In genomic region chr17:77145635-77146632, GRCh38 we compare ENCODE assay signal across 1 cellular context.
TF ChIP-seq lines count a peak whose summit lies in the region.

No MANE protein-coding gene starts in this region.

TF ChIP-seq in HepG2, 621 proteins besides CTCF, POLR2A, EP300 and RAD21 (continued from another document and continues in another):
- TF ChIP-seq ZNF746 (CRISPR knock-in tag; IDR thresholded peaks at IDR 0.05) = no peak
- TF ChIP-seq KLF16 (CRISPR knock-in tag; IDR thresholded peaks at IDR 0.05) = no peak
- TF ChIP-seq, protein P1, sequence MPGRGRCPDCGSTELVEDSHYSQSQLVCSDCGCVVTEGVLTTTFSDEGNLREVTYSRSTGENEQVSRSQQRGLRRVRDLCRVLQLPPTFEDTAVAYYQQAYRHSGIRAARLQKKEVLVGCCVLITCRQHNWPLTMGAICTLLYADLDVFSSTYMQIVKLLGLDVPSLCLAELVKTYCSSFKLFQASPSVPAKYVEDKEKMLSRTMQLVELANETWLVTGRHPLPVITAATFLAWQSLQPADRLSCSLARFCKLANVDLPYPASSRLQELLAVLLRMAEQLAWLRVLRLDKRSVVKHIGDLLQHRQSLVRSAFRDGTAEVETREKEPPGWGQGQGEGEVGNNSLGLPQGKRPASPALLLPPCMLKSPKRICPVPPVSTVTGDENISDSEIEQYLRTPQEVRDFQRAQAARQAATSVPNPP (CRISPR knock-in tag; IDR thresholded peaks at IDR 0.05) = 0 out of 2 replicates have a peak, but pooled peaks have one; percentile 17
- TF ChIP-seq MLXIP (CRISPR knock-in tag; IDR thresholded peaks at IDR 0.05; ENCODE audit: borderline replicate concordance) = no peak
- 0 out of 2 replicates have a peak, but pooled peaks have one; percentile 28 for TF ChIP-seq AHDC1 (CRISPR knock-in tag; IDR thresholded peaks at IDR 0.05; ENCODE audit: borderline replicate concordance)
- 0 out of 2 replicates have a peak, but pooled peaks have one; percentile 24 for TF ChIP-seq KAT8 (CRISPR knock-in tag; IDR thresholded peaks at IDR 0.05)
- no peak for TF ChIP-seq ZSCAN30 (CRISPR knock-in tag; IDR thresholded peaks at IDR 0.05)
- no peak for TF ChIP-seq FOXP1 (IDR thresholded peaks at IDR 0.05)
- TF ChIP-seq FOXP1 (CRISPR knock-in tag; IDR thresholded peaks at IDR 0.05) = 0 out of 2 replicates have a peak, but pooled peaks have one; percentile 27
- no peak for TF ChIP-seq ZNF567 (CRISPR knock-in tag; IDR thresholded peaks at IDR 0.05; ENCODE audit: borderline replicate concordance)
- 0 out of 2 replicates have a peak, but pooled peaks have one; percentile 63 for TF ChIP-seq HIVEP1 (CRISPR knock-in tag; IDR thresholded peaks at IDR 0.05)
- TF ChIP-seq PRMT3 (CRISPR knock-in tag; IDR thresholded peaks at IDR 0.05; ENCODE audit: borderline replicate concordance, low read depth) = 0 out of 2 replicates have a peak, but pooled peaks have one; percentile 36
- peak; percentile 60; the same call in 1 of the 2 replicates for TF ChIP-seq KMT2A (CRISPR knock-in tag; IDR thresholded peaks at IDR 0.05)
- TF ChIP-seq ZNF503 (CRISPR knock-in tag; IDR thresholded peaks at IDR 0.05) = 0 out of 2 replicates have a peak, but pooled peaks have one; percentile 63
- TF ChIP-seq ZNF121 (CRISPR knock-in tag; IDR thresholded peaks at IDR 0.05) = no peak
- no peak for TF ChIP-seq CAMTA2 (CRISPR knock-in tag; IDR thresholded peaks at IDR 0.05; ENCODE audit: borderline replicate concordance)
- peak; percentile 64; the same call in 1 of the 2 replicates for TF ChIP-seq SP4 (CRISPR knock-in tag; IDR thresholded peaks at IDR 0.05)
- no peak for TF ChIP-seq KAT7 (CRISPR knock-in tag; IDR thresholded peaks at IDR 0.05; ENCODE audit: borderline replicate concordance)
- TF ChIP-seq ZNF761 (CRISPR knock-in tag; conservative IDR thresholded peaks at IDR 0.05) = no peak
- TF ChIP-seq, protein P2, sequence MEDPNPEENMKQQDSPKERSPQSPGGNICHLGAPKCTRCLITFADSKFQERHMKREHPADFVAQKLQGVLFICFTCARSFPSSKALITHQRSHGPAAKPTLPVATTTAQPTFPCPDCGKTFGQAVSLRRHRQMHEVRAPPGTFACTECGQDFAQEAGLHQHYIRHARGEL (CRISPR knock-in tag; IDR thresholded peaks at IDR 0.05) = no peak
- 0 out of 2 replicates have a peak, but pooled peaks have one; percentile 57 for TF ChIP-seq ZNF773 (CRISPR knock-in tag; IDR thresholded peaks at IDR 0.05; ENCODE audit: borderline replicate concordance)
- no peak for TF ChIP-seq ZNF772 (CRISPR knock-in tag; IDR thresholded peaks at IDR 0.05)
- peak; percentile 33; the same call in 1 of the 2 replicates for TF ChIP-seq MIER3 (CRISPR knock-in tag; IDR thresholded peaks at IDR 0.05; ENCODE audit: borderline replicate concordance)
- peak; percentile 68 for TF ChIP-seq ZNF883 (CRISPR knock-in tag; IDR thresholded peaks at IDR 0.05; ENCODE audit: not compliant biosample characterization)
- TF ChIP-seq, protein P3, sequence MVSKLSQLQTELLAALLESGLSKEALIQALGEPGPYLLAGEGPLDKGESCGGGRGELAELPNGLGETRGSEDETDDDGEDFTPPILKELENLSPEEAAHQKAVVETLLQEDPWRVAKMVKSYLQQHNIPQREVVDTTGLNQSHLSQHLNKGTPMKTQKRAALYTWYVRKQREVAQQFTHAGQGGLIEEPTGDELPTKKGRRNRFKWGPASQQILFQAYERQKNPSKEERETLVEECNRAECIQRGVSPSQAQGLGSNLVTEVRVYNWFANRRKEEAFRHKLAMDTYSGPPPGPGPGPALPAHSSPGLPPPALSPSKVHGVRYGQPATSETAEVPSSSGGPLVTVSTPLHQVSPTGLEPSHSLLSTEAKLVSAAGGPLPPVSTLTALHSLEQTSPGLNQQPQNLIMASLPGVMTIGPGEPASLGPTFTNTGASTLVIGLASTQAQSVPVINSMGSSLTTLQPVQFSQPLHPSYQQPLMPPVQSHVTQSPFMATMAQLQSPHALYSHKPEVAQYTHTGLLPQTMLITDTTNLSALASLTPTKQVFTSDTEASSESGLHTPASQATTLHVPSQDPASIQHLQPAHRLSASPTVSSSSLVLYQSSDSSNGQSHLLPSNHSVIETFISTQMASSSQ (IDR thresholded peaks at IDR 0.05; ENCODE audit: low read depth) = no peak
- TF ChIP-seq, protein P3 (CRISPR knock-in tag; IDR thresholded peaks at IDR 0.05; ENCODE audit: borderline replicate concordance) = 0 out of 2 replicates have a peak, but pooled peaks have one; percentile 33
- no peak for TF ChIP-seq ZFAT (CRISPR knock-in tag; conservative IDR thresholded peaks at IDR 0.05)
- TF ChIP-seq ZC3H4 (CRISPR knock-in tag; IDR thresholded peaks at IDR 0.05; ENCODE audit: borderline replicate concordance) = no peak
- TF ChIP-seq REL (CRISPR knock-in tag; conservative IDR thresholded peaks at IDR 0.05) = no peak
- TF ChIP-seq, protein P4, sequence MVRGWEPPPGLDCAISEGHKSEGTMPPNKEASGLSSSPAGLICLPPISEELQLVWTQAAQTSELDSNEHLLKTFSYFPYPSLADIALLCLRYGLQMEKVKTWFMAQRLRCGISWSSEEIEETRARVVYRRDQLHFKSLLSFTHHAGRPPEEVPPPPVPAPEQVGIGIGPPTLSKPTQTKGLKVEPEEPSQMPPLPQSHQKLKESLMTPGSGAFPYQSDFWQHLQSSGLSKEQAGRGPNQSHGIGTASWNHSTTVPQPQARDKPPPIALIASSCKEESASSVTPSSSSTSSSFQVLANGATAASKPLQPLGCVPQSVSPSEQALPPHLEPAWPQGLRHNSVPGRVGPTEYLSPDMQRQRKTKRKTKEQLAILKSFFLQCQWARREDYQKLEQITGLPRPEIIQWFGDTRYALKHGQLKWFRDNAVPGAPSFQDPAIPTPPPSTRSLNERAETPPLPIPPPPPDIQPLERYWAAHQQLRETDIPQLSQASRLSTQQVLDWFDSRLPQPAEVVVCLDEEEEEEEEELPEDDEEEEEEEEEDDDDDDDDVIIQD (CRISPR knock-in tag; IDR thresholded peaks at IDR 0.05; ENCODE audit: low read depth) = no peak
- TF ChIP-seq ZBTB37 (CRISPR knock-in tag; IDR thresholded peaks at IDR 0.05) = peak; percentile 52; the same call in 1 of the 2 replicates
- no peak for TF ChIP-seq ZNF205 (CRISPR knock-in tag; IDR thresholded peaks at IDR 0.05)
- no peak for TF ChIP-seq ZNF841 (CRISPR knock-in tag; IDR thresholded peaks at IDR 0.05; ENCODE audit: borderline replicate concordance)
- no peak for TF ChIP-seq ZNF18 (CRISPR knock-in tag; IDR thresholded peaks at IDR 0.05; ENCODE audit: insufficient replicate concordance)
- no peak; the same call in 1 of the 2 replicates for TF ChIP-seq IRF2 (CRISPR knock-in tag; IDR thresholded peaks at IDR 0.05)
